In genomic region chr2:100902833-100903405, GRCh38 we compare ENCODE assay signal across 11 cellular contexts.
DNase-seq lines count a peak whose midpoint lies in the region; ATAC-seq and TF ChIP-seq lines count a peak whose summit lies in the region.
"Had no signal": no experiment of that assay in that cellular context is flagged by ENCODE, and none has a peak within 500 bp of the region (broad histone marks: within the 10 kb centered on the region; RNA-seq: fewer than 3 reads in every experiment).

No MANE protein-coding gene starts in this region.

- no peak for ATAC-seq in HG02798 (IDR thresholded peaks at IDR 0.05; ENCODE audit: poor library complexity, unreplicated experiment)

- POLR2A ChIA-PET in AG04449 (lab: Yijun Ruan, JAX) = interaction anchor here (0.5 to 1.7 kb wide), 13 partner anchors 11 to 161 kb away, joined by 3 to 10 read pairs (median 4); partner anchors contain the start of gene RPL31

- DNase-seq in AG04449 (ENCODE audit: low read depth, low spot score) (peak; percentile 85), HS-27A (ENCODE audit: low read depth) (peak; percentile 83), astrocyte of the hippocampus (ENCODE audit: low read depth, low spot score) (peak; percentile 88), kidney glomerular epithelial cell (lab: John Stamatoyannopoulos, UW) (peak; percentile 76), WERI-Rb-1 (no peak), tibial artery (no peak)
- no peak for DNase-seq in NK-92 treated with Interleukin-12 subunit alpha and Interleukin-12 subunit beta, amount 100 ng/mL, for 24 hours (lab: John Stamatoyannopoulos, UW)
- DNase-seq: DMS153, kidney, NCI-H1694 treated with DMSO at 0.1 percent for 48 hours had no signal

- peak; percentile 31 for TF ChIP-seq CTCF in AG04449 (IDR thresholded peaks at IDR 0.05; ENCODE audit: insufficient read depth, low read length, missing control alignments)
- TF ChIP-seq CTCF in WERI-Rb-1 (IDR thresholded peaks at IDR 0.05; ENCODE audit: low read depth, low read length) = no peak
- no peak for TF ChIP-seq CTCF in tibial artery (IDR thresholded peaks at IDR 0.05)

- H3K36me3 ChIP-seq in WERI-Rb-1 (no peaks in the 10 kb centered on the region), tibial artery (peaks cover 0 to 14% (median 0%) of the 10 kb centered on the region in 3 donors)

- H3K4me3 ChIP-seq in AG04449 (ENCODE audit: low read depth, low read length) (no peak overlapping the region), WERI-Rb-1 (ENCODE audit: low read depth, low read length) (no peak overlapping the region), tibial artery (no peak overlapping the region)

- no peaks in the 10 kb centered on the region for H3K9me3 ChIP-seq in WERI-Rb-1 (ENCODE audit: severe bottlenecking)
- peaks cover 0 to 5% (median 0%) of the 10 kb centered on the region in 3 donors for H3K9me3 ChIP-seq in tibial artery

- H3K27me3 ChIP-seq in WERI-Rb-1 (ENCODE audit: insufficient read depth, low read depth, severe bottlenecking) (peaks cover 9% of the 10 kb centered on the region), tibial artery (no peaks in the 10 kb centered on the region)

- no peak overlapping the region for H3K27ac ChIP-seq in WERI-Rb-1
- H3K27ac ChIP-seq in tibial artery = no peak overlapping the region

- CTCF ChIA-PET in AG04449 (lab: Yijun Ruan, JAX) = interaction anchor here (0.9 to 2.7 kb wide), 5 partner anchors 14 to 296 kb away, joined by 3 to 9 read pairs (median 4); no protein-coding TSS in a partner anchor

- peaks cover 0 to 13% (median 0%) of the 10 kb centered on the region in 4 donors for H3K4me1 ChIP-seq in tibial artery

- intact Hi-C loops in tibial artery (cut with DNase I; ENCODE audit: low total_unique reads) = no loop called here

Comparison
In these comparisons a context has a peak if more than half of its experiments do, and no peak if none do; other contexts are left out.
1. DNase-seq: peak in AG04449 (single experiment), HS-27A (single experiment), astrocyte of the hippocampus (single experiment) and kidney glomerular epithelial cell (single experiment); none in WERI-Rb-1 (single experiment), NK-92 treated with Interleukin-12 subunit alpha and Interleukin-12 subunit beta, amount 100 ng/mL, for 24 hours (single experiment) and tibial artery (0 of 2).